ENCODE assay signal across 16 cellular contexts in the genomic region with DNA sequence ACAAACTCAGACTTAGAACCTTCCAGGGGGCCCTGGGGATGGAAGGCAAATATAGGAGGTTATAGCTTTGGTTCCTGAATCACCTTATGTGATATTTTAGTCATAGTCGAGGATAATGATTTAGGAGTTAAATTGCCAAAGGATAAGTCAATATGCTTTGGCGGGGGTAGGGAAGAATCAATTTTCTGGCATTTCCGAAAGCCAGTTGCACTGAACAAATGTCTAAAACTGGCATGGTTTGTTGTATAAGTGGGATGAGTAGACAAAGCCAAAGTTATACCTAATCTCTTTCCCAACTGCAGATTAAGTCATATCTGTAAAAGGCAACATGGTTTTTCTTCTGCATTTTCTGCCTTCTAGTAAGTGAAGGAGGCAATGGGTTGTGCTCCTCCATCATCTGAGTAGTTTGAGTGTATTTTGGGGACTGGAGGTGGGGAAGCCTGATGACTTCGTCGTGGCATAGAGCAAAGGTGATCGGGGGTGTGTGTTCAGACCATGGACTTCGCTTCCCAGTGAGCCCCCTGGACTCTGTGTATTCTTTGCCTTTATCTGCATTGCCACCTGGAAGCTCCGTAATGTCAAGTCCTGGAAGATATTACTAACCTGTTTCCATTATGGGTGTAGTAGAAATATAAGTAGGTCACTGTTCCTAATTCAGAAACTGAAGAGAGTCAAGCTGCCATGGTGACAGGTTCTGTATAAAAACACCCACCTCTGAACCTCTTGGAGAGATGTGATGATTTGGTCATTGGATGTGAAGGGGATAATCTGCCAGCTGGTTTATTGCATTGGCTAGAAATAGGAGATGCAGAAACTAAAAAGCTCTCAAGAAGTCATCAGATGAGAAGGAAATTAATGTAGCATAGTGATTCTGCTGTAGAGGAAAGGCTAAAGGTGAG. TPM values are rescaled to one million over a fixed set of nuclear protein-coding genes. Genes with fewer than 3 reads are reported as not detected.
A peak's percentile ranks its signal among the peaks of the same experiment; 100 is the strongest.
DNase-seq lines count a peak whose midpoint lies in the region; ATAC-seq and TF ChIP-seq lines count a peak whose summit lies in the region.
"Had no signal": no experiment of that assay in that cellular context is flagged by ENCODE, and none has a peak within 500 bp of the region (broad histone marks: within the 10 kb centered on the region; RNA-seq: fewer than 3 reads in every experiment).

No MANE protein-coding gene starts in this region.

- H3K27me3 ChIP-seq in right cardiac atrium (ENCODE audit: control insufficient read depth, insufficient read depth): no peaks in the 10 kb centered on the region
- H3K27me3 ChIP-seq in ascending aorta: no peaks in the 10 kb centered on the region
- H3K27me3 ChIP-seq in aorta (ENCODE audit: control insufficient read depth in 1 of 2, insufficient read depth in 2 of 2, low read length in 1 of 2): no peaks in the 10 kb centered on the region
- H3K27me3 ChIP-seq: tibial nerve had no signal

- no peak for TF ChIP-seq CTCF in ascending aorta (IDR thresholded peaks at IDR 0.05)
- no peak for TF ChIP-seq CTCF in nephron (IDR thresholded peaks at IDR 0.05; ENCODE audit: unreplicated experiment in 3 of 3)
- no peak for TF ChIP-seq CTCF in activated CD8-positive, alpha-beta T cell treated with anti-CD3 and anti-CD28 coated beads for 36 hours (IDR thresholded peaks at IDR 0.05)

- H3K4me1 ChIP-seq in right cardiac atrium (ENCODE audit: control insufficient read depth, insufficient read depth, low read length) (peaks cover 25% of the 10 kb centered on the region), ascending aorta (peaks cover 12 to 74% of the 10 kb centered on the region in 2 donors), aorta (ENCODE audit: control insufficient read depth in 1 of 2, insufficient read depth in 2 of 2, low read length in 2 of 2) (peaks cover 2 to 21% of the 10 kb centered on the region in 2 donors)

- H3K4me3 ChIP-seq in right cardiac atrium (ENCODE audit: low read length): no peak overlapping the region
- H3K4me3 ChIP-seq in ascending aorta: no peak overlapping the region
- H3K4me3 ChIP-seq in aorta (ENCODE audit: low read length in 2 of 2): no peak overlapping the region

- ATAC-seq in right cardiac atrium: no peak
- no peak for ATAC-seq in left cardiac atrium
- ATAC-seq in aorta (ENCODE audit: low FRiP score): no peak
- no peak for ATAC-seq in activated CD8-positive, alpha-beta T cell treated with anti-CD3 and anti-CD28 coated beads for 36 hours

- CTCF ChIA-PET in activated CD8-positive, alpha-beta T cell treated with anti-CD3 and anti-CD28 coated beads for 36 hours (lab: Charles Lee): no interaction called here

- DNase-seq in right cardiac atrium: no peak
- no peak for DNase-seq in left cardiac atrium
- DNase-seq in ascending aorta (ENCODE audit: low spot score in 2 of 2): no peak
- no peak for DNase-seq in aorta
- no peak for DNase-seq in NCI-H2107 (lab: John Stamatoyannopoulos, UW)
- no peak for DNase-seq in NCI-H1048 (lab: John Stamatoyannopoulos, UW)
- no peak for DNase-seq in activated CD8-positive, alpha-beta T cell treated with anti-CD3 and anti-CD28 coated beads for 36 hours
- DNase-seq: activated CD4-positive, CD25-positive, alpha-beta regulatory T cell; activated effector memory CD4-positive, alpha-beta T cell treated with Interleukin-2 at 50 U/mL for 16 hours; cortex of kidney; hippocampal formation; naive B cell; NCI-H1092; stimulated activated CD4-positive, alpha-beta T cell treated with anti-CD3 and anti-CD28 coated beads, Interleukin-1b, Interleukin-23, amount 100 ng/mL, for 48 hours had no signal

- H3K4me3 Mint-ChIP-seq in nephron: no peak overlapping the region
- H3K4me3 Mint-ChIP-seq in activated CD8-positive, alpha-beta T cell treated with anti-CD3 and anti-CD28 coated beads for 36 hours: no peak overlapping the region

- H3K9me3 Mint-ChIP-seq in nephron: peaks cover 4% of the 10 kb centered on the region
- no peaks in the 10 kb centered on the region for H3K9me3 Mint-ChIP-seq in activated CD8-positive, alpha-beta T cell treated with anti-CD3 and anti-CD28 coated beads for 36 hours
- H3K9me3 Mint-ChIP-seq: naive B cell had no signal

- peaks cover 7% of the 10 kb centered on the region for H3K36me3 Mint-ChIP-seq in nephron (ENCODE audit: low read depth)
- H3K36me3 Mint-ChIP-seq in activated CD8-positive, alpha-beta T cell treated with anti-CD3 and anti-CD28 coated beads for 36 hours (ENCODE audit: low read depth): peaks cover 2% of the 10 kb centered on the region

- WGBS in right cardiac atrium: 89% methylated on average over 8 of the region's 8 CpGs
- 89 to 90% methylated on average over 8 of the region's 8 CpGs for WGBS in aorta, 2 donors

- intact Hi-C loops in right cardiac atrium (cut with DNase I) (loop anchor here in 1 of 4 donors (10.0 kb wide), 1 partner anchor 86 kb away; no protein-coding TSS in a partner anchor), left cardiac atrium (cut with DNase I) (no loop called here), ascending aorta (cut with DNase I) (loop anchor here (1.0 to 2.0 kb wide), 3 partner anchors 23 to 78 kb away; no protein-coding TSS in a partner anchor), aorta (cut with DNase I) (no loop called here)
- intact Hi-C loops in activated CD8-positive, alpha-beta T cell treated with anti-CD3 and anti-CD28 coated beads for 36 hours (cut with micrococcal nuclease): loop anchor here (2.0 kb wide), 1 partner anchor 14 kb away; no protein-coding TSS in a partner anchor

- peak overlapping the region; percentile 47 to 50 (median 47) for H3K27ac Mint-ChIP-seq in nephron
- no peak overlapping the region for H3K27ac Mint-ChIP-seq in activated CD8-positive, alpha-beta T cell treated with anti-CD3 and anti-CD28 coated beads for 36 hours

- H3K27ac ChIP-seq in right cardiac atrium (ENCODE audit: low read length): peak overlapping the region; percentile 88
- peak overlapping the region; percentile 49 to 73 for H3K27ac ChIP-seq in ascending aorta
- peak overlapping the region; percentile 49 to 57 for H3K27ac ChIP-seq in aorta (ENCODE audit: low read depth in 1 of 2, low read length in 2 of 2)

- no peaks in the 10 kb centered on the region for H3K27me3 Mint-ChIP-seq in nephron (ENCODE audit: low read depth)
- H3K27me3 Mint-ChIP-seq in activated CD8-positive, alpha-beta T cell treated with anti-CD3 and anti-CD28 coated beads for 36 hours: peaks cover 17% of the 10 kb centered on the region
- H3K27me3 Mint-ChIP-seq: naive B cell had no signal

- POLR2A ChIA-PET in activated CD8-positive, alpha-beta T cell treated with anti-CD3 and anti-CD28 coated beads for 36 hours (lab: Charles Lee): no interaction called here

- H3K9me3 ChIP-seq in right cardiac atrium (ENCODE audit: control insufficient read depth, low read length) (no peaks in the 10 kb centered on the region), ascending aorta (no peaks in the 10 kb centered on the region), aorta (ENCODE audit: control insufficient read depth, low read length) (no peaks in the 10 kb centered on the region)
- H3K9me3 ChIP-seq: tibial nerve had no signal

- no peaks in the 10 kb centered on the region for H3K36me3 ChIP-seq in ascending aorta
- H3K36me3 ChIP-seq in aorta (ENCODE audit: control insufficient read depth in 1 of 2, insufficient read depth in 2 of 2, low read length in 1 of 2): no peaks in the 10 kb centered on the region
- H3K36me3 ChIP-seq: tibial nerve had no signal

- peaks cover 57% of the 10 kb centered on the region for H3K4me1 Mint-ChIP-seq in nephron
- H3K4me1 Mint-ChIP-seq in activated CD8-positive, alpha-beta T cell treated with anti-CD3 and anti-CD28 coated beads for 36 hours (ENCODE audit: low read depth): peaks cover 11% of the 10 kb centered on the region

RNA-seq across cellular contexts. Expression of a gene that starts 24.5 kb away (rescaled TPM):
- 100 to 1,000 TPM in 2 of 4 donors, 10 to 100 TPM in 2; 72.4 to 176 (median 94.8) TPM for total RNA-seq in right cardiac atrium
- 26.4 TPM for polyA plus RNA-seq in right cardiac atrium
- total RNA-seq in left cardiac atrium: 100 to 1,000 TPM in 1 of 2 donors, 10 to 100 TPM in 1; 92.7 to 123 TPM
- total RNA-seq in ascending aorta: 56.4 TPM
- total RNA-seq in aorta: 100 to 1,000 TPM; 175 to 247 TPM
- 10 to 100 TPM; 29.7 to 41.8 TPM for polyA plus RNA-seq in aorta
- total RNA-seq in activated CD8-positive, alpha-beta T cell treated with anti-CD3 and anti-CD28 coated beads for 36 hours: 1 to 10 TPM; 6.6 to 8.8 TPM

Comparison
In these comparisons a context has a peak if more than half of its experiments do, and no peak if none do; other contexts are left out.
1. intact Hi-C loops: an anchor here in ascending aorta (1.0 to 2.0 kb wide) and activated CD8-positive, alpha-beta T cell treated with anti-CD3 and anti-CD28 coated beads for 36 hours (2.0 kb wide); none called in left cardiac atrium and aorta.